ENCODE assay signal across 8 cellular contexts in genomic region chr4:122576261-122577188, GRCh38. TPM values are rescaled to one million over a fixed set of nuclear protein-coding genes. Genes with fewer than 3 reads are reported as not detected.
DNase-seq lines count a peak whose midpoint lies in the region; ATAC-seq, FAIRE-seq and TF ChIP-seq lines count a peak whose summit lies in the region.

No MANE protein-coding gene starts in this region.

- H3K36me3 ChIP-seq in SK-N-SH (replicated peaks in 1 of 2; ENCODE audit: control insufficient read depth in 1 of 2, insufficient read depth in 2 of 2, low read length in 1 of 2) (no peaks in the 10 kb centered on the region), endodermal cell (ENCODE audit: control insufficient read depth, insufficient read depth, low read length) (no peaks in the 10 kb centered on the region), neural progenitor cell (no peaks in the 10 kb centered on the region)

- POLR2A ChIA-PET in SK-N-SH (lab: Yijun Ruan, JAX): no interaction called here

- H3K9me3 ChIP-seq in SK-N-SH: no peaks in the 10 kb centered on the region
- H3K9me3 ChIP-seq in endodermal cell (ENCODE audit: control insufficient read depth, low read length): peaks cover 12% of the 10 kb centered on the region
- no peaks in the 10 kb centered on the region for H3K9me3 ChIP-seq in neural progenitor cell (ENCODE audit: low read depth)

- TF ChIP-seq CTCF in SK-N-SH (IDR thresholded peaks at IDR 0.05) (peak; percentile 74), endodermal cell (conservative IDR thresholded peaks at IDR 0.05) (peak; percentile 81), neural progenitor cell (IDR thresholded peaks at IDR 0.05) (peak; percentile 74)

- WGBS in SK-N-SH (ENCODE audit: low lambda C conversion rate): 46% methylated on average over 5 of the region's 5 CpGs
- WGBS in endodermal cell (ENCODE audit: insufficient coverage in 1 of 2, insufficient read length in 1 of 2), 2 experiments: 63 to 77% methylated on average over 3 to 4 of the region's 5 CpGs

- no peak overlapping the region for H3K4me2 ChIP-seq in SK-N-SH
- H3K4me2 ChIP-seq in neural progenitor cell: no peak overlapping the region

- H3K27ac ChIP-seq in SK-N-SH (ENCODE audit: low read depth in 2 of 2, low read length in 1 of 2): no peak overlapping the region
- no peak overlapping the region for H3K27ac ChIP-seq in endodermal cell (ENCODE audit: low read depth, low read length)
- no peak overlapping the region for H3K27ac ChIP-seq in neural progenitor cell

- H3K4me3 ChIP-seq in SK-N-SH (ENCODE audit: low read depth in 2 of 2, low read length in 1 of 2) (no peak overlapping the region), endodermal cell (ENCODE audit: low read length) (no peak overlapping the region), neural progenitor cell (no peak overlapping the region)

- H3K27ac Mint-ChIP-seq in endodermal cell: no peak overlapping the region
- H3K27ac Mint-ChIP-seq in neural progenitor cell: no peak overlapping the region

- no peaks in the 10 kb centered on the region for H3K9me2 ChIP-seq in SK-N-SH

- H2AFZ ChIP-seq in SK-N-SH (ENCODE audit: low read depth) (no peak overlapping the region), neural progenitor cell (replicated peaks) (peak overlapping the region; percentile 37)

- DNase-seq in CD1c-positive myeloid dendritic cell (ENCODE audit: extremely low spot score) (peak; percentile 39), HuH-7 (ENCODE audit: low spot score) (peak; percentile 10), SK-N-SH (peak; percentile 16), endodermal cell (no peak), neural progenitor cell (ENCODE audit: low spot score) (peak; percentile 45), GM12891 (ENCODE audit: insufficient read length, low spot score) (no peak)

- H3K4me1 Mint-ChIP-seq in endodermal cell (no peaks in the 10 kb centered on the region), neural progenitor cell (no peaks in the 10 kb centered on the region)

- H3K79me2 ChIP-seq in SK-N-SH (ENCODE audit: insufficient read depth): no peaks in the 10 kb centered on the region
- H3K79me2 ChIP-seq in neural progenitor cell (ENCODE audit: low read depth): no peaks in the 10 kb centered on the region

- H3K36me3 Mint-ChIP-seq in endodermal cell (ENCODE audit: low read depth): no peaks in the 10 kb centered on the region
- H3K36me3 Mint-ChIP-seq in neural progenitor cell: no peaks in the 10 kb centered on the region

- no peak for TF ChIP-seq POLR2A in GM12891 (IDR thresholded peaks at IDR 0.05; ENCODE audit: low read depth, low read length)

- TF ChIP-seq EP300 in SK-N-SH (IDR thresholded peaks at IDR 0.05; ENCODE audit: borderline replicate concordance in 1 of 2, low read depth in 1 of 2, low read length in 1 of 2): no peak

- H3K4me1 ChIP-seq in SK-N-SH (ENCODE audit: control insufficient read depth in 1 of 2, insufficient read depth in 2 of 2, low read depth in 1 of 2, low read length in 1 of 2): no peaks in the 10 kb centered on the region
- no peaks in the 10 kb centered on the region for H3K4me1 ChIP-seq in endodermal cell (ENCODE audit: control insufficient read depth, insufficient read depth, low read length)
- H3K4me1 ChIP-seq in neural progenitor cell: no peaks in the 10 kb centered on the region

- peak; percentile 73 for TF ChIP-seq RAD21 in SK-N-SH (IDR thresholded peaks at IDR 0.05; ENCODE audit: low read length)

- CTCF ChIA-PET in SK-N-SH (lab: Yijun Ruan, JAX): interaction anchor here (0.6 to 4.8 kb wide), 15 partner anchors 13 to 676 kb away, joined by 3 to 58 read pairs (median 3); no protein-coding TSS in a partner anchor

- H3K27me3 ChIP-seq in SK-N-SH (ENCODE audit: insufficient read depth) (no peaks in the 10 kb centered on the region), endodermal cell (ENCODE audit: control insufficient read depth, insufficient read depth, low read length, poor library complexity, severe bottlenecking) (no peaks in the 10 kb centered on the region), neural progenitor cell (no peaks in the 10 kb centered on the region)

- ATAC-seq in GM18502 (IDR thresholded peaks at IDR 0.05; ENCODE audit: poor library complexity, unreplicated experiment) (peak; percentile 48), HG03139 (IDR thresholded peaks at IDR 0.05; ENCODE audit: unreplicated experiment) (no peak)

- H3K4me3 Mint-ChIP-seq in endodermal cell (no peak overlapping the region), neural progenitor cell (no peak overlapping the region)

- H4K20me1 ChIP-seq in SK-N-SH (ENCODE audit: insufficient read depth) (no peaks in the 10 kb centered on the region), neural progenitor cell (ENCODE audit: low read depth) (no peaks in the 10 kb centered on the region)

- H3K9me3 Mint-ChIP-seq in endodermal cell (peaks cover 24% of the 10 kb centered on the region), neural progenitor cell (peaks cover 5% of the 10 kb centered on the region)

- no peaks in the 10 kb centered on the region for H3F3A ChIP-seq in SK-N-SH (replicated peaks; ENCODE audit: insufficient read depth)
- H3F3A ChIP-seq in neural progenitor cell (ENCODE audit: low read depth): no peaks in the 10 kb centered on the region

- no peak overlapping the region for H3K9ac ChIP-seq in SK-N-SH
- no peak overlapping the region for H3K9ac ChIP-seq in endodermal cell (ENCODE audit: extremely low read depth, low read length, poor library complexity, severe bottlenecking)
- no peak overlapping the region for H3K9ac ChIP-seq in neural progenitor cell

- FAIRE-seq in GM12891 (lab: Jason Lieb, UNC): no peak

- H3K27me3 Mint-ChIP-seq in endodermal cell (ENCODE audit: insufficient read depth) (no peaks in the 10 kb centered on the region), neural progenitor cell (ENCODE audit: insufficient read depth, low read depth) (no peaks in the 10 kb centered on the region)

TF ChIP-seq in SK-N-SH, 30 proteins besides CTCF, POLR2A, EP300 and RAD21:
- TF ChIP-seq SMC3 (IDR thresholded peaks at IDR 0.05; ENCODE audit: low read depth, low read length) (peak; percentile 33; the same call in 1 of the 2 replicates), TAF1 (IDR thresholded peaks at IDR 0.05; ENCODE audit: borderline replicate concordance, low read depth, low read length) (no peak)
TF ChIP-seq in SK-N-SH: peak in this region for 1.

TF ChIP-seq in GM12891, 5 proteins besides CTCF, POLR2A, EP300 and RAD21:
- TF ChIP-seq POLR2AphosphoS5 (IDR thresholded peaks at IDR 0.05; ENCODE audit: low read depth, low read length): no peak
- TF ChIP-seq TAF1 (IDR thresholded peaks at IDR 0.05; ENCODE audit: low read depth, low read length): no peak
- no peak for TF ChIP-seq SPI1 (IDR thresholded peaks at IDR 0.05; ENCODE audit: low read depth, low read length)
- no peak for TF ChIP-seq POU2F2 (IDR thresholded peaks at IDR 0.05; ENCODE audit: low read depth, low read length)
- TF ChIP-seq PAX5 (IDR thresholded peaks at IDR 0.05; ENCODE audit: insufficient read depth, low read length, severe bottlenecking): no peak
TF ChIP-seq in GM12891: peak in this region for 0.

RNA-seq across cellular contexts. Expression of gene IL21, which starts 44.3 kb away (rescaled TPM):
- polyA plus RNA-seq in SK-N-SH (2012; rRNA removed): not detected in 2 replicates
- polyA plus RNA-seq in SK-N-SH (2012; cell fraction: cytosol; rRNA removed): not detected in 2 replicates
- not detected in 2 replicates for polyA plus RNA-seq in SK-N-SH (2012; cell fraction: nucleus; rRNA removed)
- not detected for total RNA-seq in endodermal cell
- not detected for polyA plus RNA-seq in endodermal cell (2013, experiment 1 of 2)
- polyA plus RNA-seq in endodermal cell (2013, experiment 2 of 2): not detected
- not detected in 2 replicates for total RNA-seq in neural progenitor cell (ENCODE audit: low replicate concordance)
- polyA plus RNA-seq in GM12891 (2012; ENCODE audit: low read depth, missing spikeins): not detected

Comparison
In these comparisons a context has a peak if more than half of its experiments do, and no peak if none do; other contexts are left out.
1. DNase-seq: peak in CD1c-positive myeloid dendritic cell (single experiment), HuH-7 (single experiment), SK-N-SH (single experiment) and neural progenitor cell (single experiment); none in endodermal cell (single experiment) and GM12891 (single experiment).
2. Peak in every context shown above with its lines, with median percentiles within 50 percentile points of each other: CTCF ChIP-seq.